ENCODE assay signal across 8 cellular contexts in genomic region chr6:13708679-13709261, GRCh38. TPM values are rescaled to one million over a fixed set of nuclear protein-coding genes. Genes with fewer than 3 reads are reported as not detected.
DNase-seq lines count a peak whose midpoint lies in the region; ATAC-seq and TF ChIP-seq lines count a peak whose summit lies in the region.

No MANE protein-coding gene starts in this region.

- H3K4me3 Mint-ChIP-seq in activated T-cell treated with anti-CD3 and anti-CD28 coated beads, Interleukin-2, amount 50 U/mL, for 72 hours, result peak overlapping the region; percentile 95
- peak overlapping the region; percentile 99 for H3K4me3 Mint-ChIP-seq in activated naive CD8-positive, alpha-beta T cell treated with anti-CD3 and anti-CD28 coated beads for 36 hours

- H3K4me1 Mint-ChIP-seq in activated T-cell treated with anti-CD3 and anti-CD28 coated beads, Interleukin-2, amount 50 U/mL, for 72 hours (ENCODE audit: low read depth), result peaks cover 44% of the 10 kb centered on the region
- H3K4me1 Mint-ChIP-seq in activated naive CD8-positive, alpha-beta T cell treated with anti-CD3 and anti-CD28 coated beads for 36 hours, result peaks cover 32% of the 10 kb centered on the region

- peak overlapping the region; percentile 89 to 98 (median 92) for H3K27ac ChIP-seq in tibial nerve

- H3K4me1 ChIP-seq in tibial nerve, result peaks cover 0 to 37% (median 20%) of the 10 kb centered on the region in 4 donors

- H3K27me3 ChIP-seq in tibial nerve, result no peaks in the 10 kb centered on the region

- H3K4me3 ChIP-seq in tibial nerve, result peak overlapping the region; percentile 52 to 94 (median 84)

- peaks cover 8 to 16% of the 10 kb centered on the region in 2 donors for H3K36me3 Mint-ChIP-seq in activated T-cell treated with anti-CD3 and anti-CD28 coated beads, Interleukin-2, amount 50 U/mL, for 72 hours (ENCODE audit: insufficient read depth in 2 of 2)
- peaks cover 26% of the 10 kb centered on the region for H3K36me3 Mint-ChIP-seq in activated naive CD8-positive, alpha-beta T cell treated with anti-CD3 and anti-CD28 coated beads for 36 hours

- no peak for TF ChIP-seq POLR2A in tibial nerve (IDR thresholded peaks at IDR 0.05)

- ATAC-seq in activated T-cell treated with anti-CD3 and anti-CD28 coated beads, Interleukin-2, amount 50 U/mL, for 72 hours (replicated peaks in 1 of 2), result no peak
- ATAC-seq in HG03469 (IDR thresholded peaks at IDR 0.05; ENCODE audit: unreplicated experiment) (no peak), GM18867 (IDR thresholded peaks at IDR 0.05; ENCODE audit: unreplicated experiment) (no peak)

- H3K9me3 Mint-ChIP-seq in activated T-cell treated with anti-CD3 and anti-CD28 coated beads, Interleukin-2, amount 50 U/mL, for 72 hours, result no peaks in the 10 kb centered on the region
- peaks cover 2% of the 10 kb centered on the region for H3K9me3 Mint-ChIP-seq in activated naive CD8-positive, alpha-beta T cell treated with anti-CD3 and anti-CD28 coated beads for 36 hours

- no peak for DNase-seq in activated T-cell treated with anti-CD3 and anti-CD28 coated beads, Interleukin-2, amount 50 U/mL, for 72 hours
- DNase-seq in activated T-cell treated with anti-CD3 and anti-CD28 coated beads for 4 hours, result no peak
- no peak for DNase-seq in activated naive CD8-positive, alpha-beta T cell treated with anti-CD3 and anti-CD28 coated beads for 36 hours
- peak; percentile 31 for DNase-seq in left kidney (ENCODE audit: low read depth, low spot score)
- peak in 1 of 2 donors; percentile 25 for DNase-seq in tibial nerve (ENCODE audit: low spot score in 2 of 2)
- DNase-seq in activated CD8-positive, alpha-beta memory T cell treated with anti-CD3 and anti-CD28 coated beads, Interleukin-2, amount 50 U/mL, for 48 hours, result no peak

- no peaks in the 10 kb centered on the region for H3K36me3 ChIP-seq in tibial nerve

- no peak for TF ChIP-seq EP300 in tibial nerve (IDR thresholded peaks at IDR 0.05)

- TF ChIP-seq CTCF in tibial nerve (IDR thresholded peaks at IDR 0.05), result no peak

- no peaks in the 10 kb centered on the region for H3K27me3 Mint-ChIP-seq in activated T-cell treated with anti-CD3 and anti-CD28 coated beads, Interleukin-2, amount 50 U/mL, for 72 hours (ENCODE audit: low read depth)
- H3K27me3 Mint-ChIP-seq in activated naive CD8-positive, alpha-beta T cell treated with anti-CD3 and anti-CD28 coated beads for 36 hours, result no peaks in the 10 kb centered on the region

- H3K9me3 ChIP-seq in tibial nerve, result no peaks in the 10 kb centered on the region

- 2 to 7% methylated on average over 7 of the region's 7 CpGs for WGBS in tibial nerve, 2 donors

- H3K27ac Mint-ChIP-seq in activated T-cell treated with anti-CD3 and anti-CD28 coated beads, Interleukin-2, amount 50 U/mL, for 72 hours, result peak overlapping the region; percentile 92
- peak overlapping the region; percentile 92 for H3K27ac Mint-ChIP-seq in activated naive CD8-positive, alpha-beta T cell treated with anti-CD3 and anti-CD28 coated beads for 36 hours

RNA-seq across cellular contexts. Expression of gene RANBP9, which starts 2.9 kb away (rescaled TPM):
- 10 to 100 TPM; 74.9 to 78.0 TPM for total RNA-seq in activated T-cell treated with anti-CD3 and anti-CD28 coated beads, Interleukin-2, amount 50 U/mL, for 72 hours
- 10 to 100 TPM; 54.9 to 56.5 TPM for total RNA-seq in activated naive CD8-positive, alpha-beta T cell treated with anti-CD3 and anti-CD28 coated beads for 36 hours
- total RNA-seq in tibial nerve, result 10 to 100 TPM; 28.5 to 38.4 (median 37.7) TPM
